1 cellular context compared by ENCODE assay signal in genomic region chr11:12845739-12846358, GRCh38.
A peak's percentile ranks its signal among the peaks of the same experiment; 100 is the strongest.
TF ChIP-seq lines count a peak whose summit lies in the region.

No MANE protein-coding gene starts in this region.

TF ChIP-seq in K562, 482 proteins besides CTCF, POLR2A, EP300 and RAD21 (continued from another document):
- TF ChIP-seq ZNF184 (CRISPR knock-in tag; IDR thresholded peaks at IDR 0.05) (no peak), RCOR1 (IDR thresholded peaks at IDR 0.05; ENCODE audit: borderline replicate concordance in 1 of 2, low read depth in 2 of 2, low read length in 2 of 2) (peak in 1 of 2 experiments; percentile 10; a peak in 1 of 4 replicates), PREB (CRISPR knock-in tag; IDR thresholded peaks at IDR 0.05) (no peak), MAFK (IDR thresholded peaks at IDR 0.05; ENCODE audit: low read length) (no peak), CBFA2T2 (conservative IDR thresholded peaks at IDR 0.05) (peak; percentile 68), GATAD2B (IDR thresholded peaks at IDR 0.05; ENCODE audit: borderline replicate concordance) (no peak), ARID2 (IDR thresholded peaks at IDR 0.05) (no peak), U2AF1 (optimal IDR thresholded peaks at IDR 0.05; ENCODE audit: low read depth, low read length) (no peak), PTTG1 (tag; IDR thresholded peaks at IDR 0.05; ENCODE audit: low read depth) (no peak), SNIP1 (IDR thresholded peaks at IDR 0.05; ENCODE audit: low read depth) (no peak), ZNF408 (CRISPR knock-in tag; IDR thresholded peaks at IDR 0.05; ENCODE audit: low read depth) (no peak), MEIS2 (IDR thresholded peaks at IDR 0.05; ENCODE audit: partially characterized antibody) (peak; percentile 79), SMAD4 (CRISPR knock-in tag; conservative IDR thresholded peaks at IDR 0.05) (0 out of 2 replicates have a peak, but pooled peaks have one; percentile 14), ZNF165 (CRISPR knock-in tag; IDR thresholded peaks at IDR 0.05; ENCODE audit: borderline replicate concordance) (no peak), FOXJ2 (tag; IDR thresholded peaks at IDR 0.05) (0 out of 2 replicates have a peak, but pooled peaks have one; percentile 29), YY1 (IDR thresholded peaks at IDR 0.05; ENCODE audit: borderline replicate concordance in 1 of 3, control insufficient read depth in 1 of 3, extremely low read depth in 1 of 3, insufficient read depth in 3 of 3, insufficient read length in 1 of 3, insufficient replicate concordance in 2 of 3, low read depth in 1 of 3, low read length in 2 of 3) (peak in 1 of 3 experiments; percentile 12), ASH1L (IDR thresholded peaks at IDR 0.05; ENCODE audit: borderline replicate concordance, low read depth, partially characterized antibody) (no peak), ZZZ3 (IDR thresholded peaks at IDR 0.05) (no peak), U2AF2 (optimal IDR thresholded peaks at IDR 0.05; ENCODE audit: low read depth, low read length) (no peak), ZNF280B (CRISPR knock-in tag; IDR thresholded peaks at IDR 0.05) (no peak), PRDM10 (IDR thresholded peaks at IDR 0.05; ENCODE audit: partially characterized antibody) (no peak), ZNF780A (CRISPR knock-in tag; IDR thresholded peaks at IDR 0.05) (no peak), RREB1 (CRISPR knock-in tag; IDR thresholded peaks at IDR 0.05) (no peak), ZFP30 (CRISPR knock-in tag; IDR thresholded peaks at IDR 0.05; ENCODE audit: borderline replicate concordance) (no peak), ZNF143 (CRISPR knock-in tag; IDR thresholded peaks at IDR 0.05) (no peak), ZBTB2 (IDR thresholded peaks at IDR 0.05) (no peak), HDAC2 (IDR thresholded peaks at IDR 0.05) (no peak), KDM4B (IDR thresholded peaks at IDR 0.05; ENCODE audit: borderline replicate concordance in 2 of 2, low read depth in 1 of 2) (no peak), CREM (IDR thresholded peaks at IDR 0.05; ENCODE audit: low read depth) (no peak), ZNF79 (CRISPR knock-in tag; IDR thresholded peaks at IDR 0.05; ENCODE audit: low read depth) (no peak), SIX5 (IDR thresholded peaks at IDR 0.05; ENCODE audit: borderline replicate concordance in 1 of 2, insufficient read depth in 1 of 2, low read depth in 1 of 2, low read length in 2 of 2) (no peak), HMG20B (CRISPR knock-in tag; IDR thresholded peaks at IDR 0.05) (no peak)
